15 cellular contexts compared by ENCODE assay signal in the genomic region with DNA sequence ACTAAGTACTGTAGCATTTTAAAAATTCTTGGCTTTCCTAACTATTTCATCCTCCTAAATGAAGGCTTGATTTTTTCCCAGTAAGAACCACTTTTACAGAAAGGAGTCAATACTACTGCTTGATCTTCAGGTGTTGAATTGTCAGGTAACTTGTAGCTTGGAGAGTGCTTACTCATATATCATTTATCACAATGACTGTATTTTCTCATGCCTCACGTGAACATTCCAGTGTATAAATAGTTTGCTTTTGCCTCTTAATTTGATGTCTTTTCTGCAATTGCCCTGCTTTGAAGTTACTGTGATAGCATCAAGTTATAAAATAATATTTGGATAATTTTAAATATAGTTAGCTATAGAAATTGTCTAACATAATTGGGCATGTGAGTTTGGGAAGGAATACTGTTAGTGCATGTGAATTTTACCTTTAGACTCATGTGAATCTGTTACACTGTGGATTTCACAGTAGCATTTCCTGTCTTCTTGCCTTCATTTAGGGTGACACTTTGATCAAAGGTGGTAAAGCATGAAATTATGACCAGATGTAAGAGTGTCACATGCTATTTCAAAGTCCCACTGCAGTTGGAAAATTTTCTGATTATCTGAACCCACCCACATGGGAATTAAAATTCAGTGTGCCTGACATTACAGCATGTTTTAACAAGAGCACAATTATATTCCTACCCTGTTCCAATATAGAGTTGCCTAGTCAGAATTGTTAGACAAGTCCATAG.
DNase-seq lines count a peak whose midpoint lies in the region; ATAC-seq, FAIRE-seq and TF ChIP-seq lines count a peak whose summit lies in the region.
"Had no signal": no experiment of that assay in that cellular context is flagged by ENCODE, and none has a peak within 500 bp of the region (broad histone marks: within the 10 kb centered on the region; RNA-seq: fewer than 3 reads in every experiment).

No MANE protein-coding gene starts in this region.

- WGBS in GM12878 (ENCODE audit: insufficient coverage, insufficient replicate concordance, low lambda C conversion rate, missing lambda C conversion rate): 0% methylated on average over 1 of the region's 1 CpG
- 22 to 66% (median 55%) methylated on average over 1 of the region's 1 CpG for WGBS in stomach, 5 donors

- peak overlapping the region; percentile 72 for H3K27ac ChIP-seq in DND-41 (ENCODE audit: low read length)
- H3K27ac ChIP-seq in GM12878 (ENCODE audit: control insufficient read depth, insufficient read depth): no peak overlapping the region
- H3K27ac ChIP-seq in SJCRH30: no peak overlapping the region
- no peak overlapping the region for H3K27ac ChIP-seq in stomach
- H3K27ac ChIP-seq: GM23248, HL-60 had no signal

- H3K27me3 ChIP-seq in DND-41 (ENCODE audit: insufficient read depth, low read length, poor library complexity) (no peaks in the 10 kb centered on the region), GM12878 (replicated peaks in 1 of 2; ENCODE audit: control insufficient read depth in 2 of 2, insufficient read depth in 2 of 2, low read length in 1 of 2) (no peaks in the 10 kb centered on the region), SJCRH30 (no peaks in the 10 kb centered on the region), stomach (no peaks in the 10 kb centered on the region)

- no peak for FAIRE-seq in GM12878 (lab: Jason Lieb, UNC)
- FAIRE-seq: A204.1, GM12892 had no signal

- H2AFZ ChIP-seq in DND-41 (ENCODE audit: low read depth, low read length) (peak overlapping the region; percentile 12; the same call in 1 of the 2 replicates), GM12878 (ENCODE audit: control insufficient read depth, low read depth, low read length) (no peak overlapping the region)
- H2AFZ ChIP-seq: GM23248 had no signal

- BruUV-seq in GM12878 (replicated peaks; lab: Mats Ljungman, UMichigan): no TSS peak

- no peaks in the 10 kb centered on the region for H4K20me1 ChIP-seq in DND-41 (ENCODE audit: insufficient read depth, low read length)
- no peaks in the 10 kb centered on the region for H4K20me1 ChIP-seq in GM12878 (ENCODE audit: control insufficient read depth, insufficient read depth)

- in situ Hi-C loops in GM12878 (cut with MboI): no loop called here

- POLR2A ChIA-PET in GM12878 (lab: Charles Lee): no interaction called here

- TF ChIP-seq EP300 in GM12878 (IDR thresholded peaks at IDR 0.05; ENCODE audit: borderline replicate concordance in 1 of 2, control insufficient read depth in 1 of 2, low read depth in 2 of 2, low read length in 2 of 2) (no peak), stomach (IDR thresholded peaks at IDR 0.05) (no peak)

- DNase-seq in DND-41: no peak
- DNase-seq in GM12878 (ENCODE audit: low read depth, low spot score): peak; percentile 1
- DNase-seq in NCI-H774 (lab: John Stamatoyannopoulos, UW): no peak
- DNase-seq in SJCRH30: no peak
- no peak for DNase-seq in stomach
- DNase-seq in activated naive CD4-positive, alpha-beta T cell treated with Interleukin-2 at 50 U/mL for 16 hours: no peak
- DNase-seq: CD4-positive, CD25-positive, alpha-beta regulatory T cell; DMS53; GM23248; H7; Karpas-422 had no signal

- RAD21 ChIA-PET in GM12878 (lab: Charles Lee; ENCODE audit: unreplicated experiment): interaction anchor here (0.7 to 4.5 kb wide), 6 partner anchors 11 to 56 kb away, joined by 3 to 22 read pairs (median 4); no protein-coding TSS in a partner anchor

- H3K9ac ChIP-seq in DND-41 (ENCODE audit: low read depth, low read length) (peak overlapping the region; percentile 16; the same call in 1 of the 2 replicates), GM12878 (ENCODE audit: control insufficient read depth, insufficient read depth, low read length) (no peak overlapping the region)
- H3K9ac ChIP-seq: GM23248 had no signal

- no peak for TF ChIP-seq POLR2A in GM12878 (IDR thresholded peaks at IDR 0.05; ENCODE audit: low read depth, low read length)
- TF ChIP-seq POLR2A in stomach (IDR thresholded peaks at IDR 0.05): no peak

- no peaks in the 10 kb centered on the region for H3K36me3 ChIP-seq in DND-41 (ENCODE audit: insufficient read depth, low read length)
- H3K36me3 ChIP-seq in GM12878 (ENCODE audit: control insufficient read depth in 2 of 2, insufficient read depth in 2 of 2, low read length in 1 of 2): no peaks in the 10 kb centered on the region
- no peaks in the 10 kb centered on the region for H3K36me3 ChIP-seq in SJCRH30
- no peaks in the 10 kb centered on the region for H3K36me3 ChIP-seq in stomach

- no peak overlapping the region for H3K4me3 ChIP-seq in DND-41 (ENCODE audit: low read depth in 1 of 2, low read length in 2 of 2)
- no peak overlapping the region for H3K4me3 ChIP-seq in GM12878
- no peak overlapping the region for H3K4me3 ChIP-seq in SJCRH30
- no peak overlapping the region for H3K4me3 ChIP-seq in stomach
- H3K4me3 ChIP-seq: GM23248 had no signal

- H3K4me2 ChIP-seq in DND-41 (ENCODE audit: insufficient read depth, low read length) (no peak overlapping the region), GM12878 (ENCODE audit: control insufficient read depth, insufficient read depth) (no peak overlapping the region)

- H3K79me2 ChIP-seq in DND-41 (ENCODE audit: insufficient read depth, low read length) (no peaks in the 10 kb centered on the region), GM12878 (ENCODE audit: control insufficient read depth, insufficient read depth, low read length) (no peaks in the 10 kb centered on the region)

- H3K9me3 ChIP-seq in DND-41 (ENCODE audit: insufficient read depth, low read length, severe bottlenecking): no peaks in the 10 kb centered on the region
- H3K9me3 ChIP-seq in GM12878 (replicated peaks; ENCODE audit: control insufficient read depth, insufficient read depth, low read length): no peaks in the 10 kb centered on the region
- H3K9me3 ChIP-seq in SJCRH30 (replicated peaks): no peaks in the 10 kb centered on the region
- H3K9me3 ChIP-seq in stomach: no peaks in the 10 kb centered on the region

- TF ChIP-seq CTCF in DND-41 (IDR thresholded peaks at IDR 0.05; ENCODE audit: borderline replicate concordance, extremely low read depth, low read length, poor library complexity, severe bottlenecking): no peak
- TF ChIP-seq CTCF in GM12878 (IDR thresholded peaks at IDR 0.05 in 2 of 3, conservative IDR thresholded peaks at IDR 0.05 in 1 of 3; ENCODE audit: control insufficient read depth in 2 of 3, extremely low read depth in 1 of 3, insufficient read depth in 1 of 3, low read depth in 3 of 3, low read length in 3 of 3): no peak
- no peak for TF ChIP-seq CTCF in stomach (IDR thresholded peaks at IDR 0.05)

- peaks cover 24% of the 10 kb centered on the region for H3K4me1 ChIP-seq in DND-41 (ENCODE audit: insufficient read depth, low read length)
- H3K4me1 ChIP-seq in GM12878 (ENCODE audit: control insufficient read depth, insufficient read depth, low read length): no peaks in the 10 kb centered on the region
- H3K4me1 ChIP-seq in SJCRH30: no peaks in the 10 kb centered on the region
- H3K4me1 ChIP-seq in stomach: no peaks in the 10 kb centered on the region

- intact Hi-C loops in GM12878 (cut with micrococcal nuclease; ENCODE audit: unreplicated experiment) (no loop called here), stomach (cut with DNase I; ENCODE audit: low total_unique reads) (no loop called here)

- CTCF ChIA-PET in GM12878 (lab: Yijun Ruan, JAX): interaction anchor here (1.7 to 2.6 kb wide), 2 partner anchors 10 to 52 kb away, joined by 6 to 7 read pairs; no protein-coding TSS in a partner anchor

- no peak for TF ChIP-seq RAD21 in GM12878 (IDR thresholded peaks at IDR 0.05; ENCODE audit: insufficient read depth, low read depth, low read length)

- ATAC-seq in DND-41 (ENCODE audit: insufficient read depth, low read depth) (peak; percentile 92), HG02610 (IDR thresholded peaks at IDR 0.05; ENCODE audit: unreplicated experiment) (peak; percentile 80), GM12878 (no peak)

- SMC1A ChIA-PET in GM12878 (lab: Charles Lee; ENCODE audit: uncharacterized antibody, unreplicated experiment): interaction anchor here (0.8 to 4.0 kb wide), 16 partner anchors 8 to 308 kb away, joined by 3 to 19 read pairs (median 4); no protein-coding TSS in a partner anchor

TF ChIP-seq in GM12878, 131 proteins besides CTCF, POLR2A, EP300 and RAD21 (continues in another document):
- peak; percentile 38; the same call in 1 of the 2 replicates for TF ChIP-seq BMI1 (IDR thresholded peaks at IDR 0.05; ENCODE audit: borderline replicate concordance)
- peak; percentile 86 for TF ChIP-seq MEF2B (IDR thresholded peaks at IDR 0.05; ENCODE audit: partially characterized antibody, poor library complexity, severe bottlenecking)
- TF ChIP-seq MTA3 (IDR thresholded peaks at IDR 0.05; ENCODE audit: borderline replicate concordance, low read length): no peak
- peak; percentile 68 for TF ChIP-seq GATAD2B (conservative IDR thresholded peaks at IDR 0.05; ENCODE audit: low read depth)
- peak; percentile 27; the same call in 1 of the 2 replicates for TF ChIP-seq FOXM1 (IDR thresholded peaks at IDR 0.05; ENCODE audit: low read depth, low read length)
- 0 out of 2 replicates have a peak, but pooled peaks have one; percentile 32 for TF ChIP-seq DPF2 (IDR thresholded peaks at IDR 0.05)
- TF ChIP-seq CREM (IDR thresholded peaks at IDR 0.05; ENCODE audit: low read depth): no peak
- TF ChIP-seq RAD51 (IDR thresholded peaks at IDR 0.05): peak; percentile 58
- peak; percentile 45 to 50; a peak in 2 of 4 replicates for TF ChIP-seq IKZF2 (IDR thresholded peaks at IDR 0.05)
- TF ChIP-seq IKZF1 (conservative IDR thresholded peaks at IDR 0.05): peak; percentile 58
- TF ChIP-seq, protein P1, sequence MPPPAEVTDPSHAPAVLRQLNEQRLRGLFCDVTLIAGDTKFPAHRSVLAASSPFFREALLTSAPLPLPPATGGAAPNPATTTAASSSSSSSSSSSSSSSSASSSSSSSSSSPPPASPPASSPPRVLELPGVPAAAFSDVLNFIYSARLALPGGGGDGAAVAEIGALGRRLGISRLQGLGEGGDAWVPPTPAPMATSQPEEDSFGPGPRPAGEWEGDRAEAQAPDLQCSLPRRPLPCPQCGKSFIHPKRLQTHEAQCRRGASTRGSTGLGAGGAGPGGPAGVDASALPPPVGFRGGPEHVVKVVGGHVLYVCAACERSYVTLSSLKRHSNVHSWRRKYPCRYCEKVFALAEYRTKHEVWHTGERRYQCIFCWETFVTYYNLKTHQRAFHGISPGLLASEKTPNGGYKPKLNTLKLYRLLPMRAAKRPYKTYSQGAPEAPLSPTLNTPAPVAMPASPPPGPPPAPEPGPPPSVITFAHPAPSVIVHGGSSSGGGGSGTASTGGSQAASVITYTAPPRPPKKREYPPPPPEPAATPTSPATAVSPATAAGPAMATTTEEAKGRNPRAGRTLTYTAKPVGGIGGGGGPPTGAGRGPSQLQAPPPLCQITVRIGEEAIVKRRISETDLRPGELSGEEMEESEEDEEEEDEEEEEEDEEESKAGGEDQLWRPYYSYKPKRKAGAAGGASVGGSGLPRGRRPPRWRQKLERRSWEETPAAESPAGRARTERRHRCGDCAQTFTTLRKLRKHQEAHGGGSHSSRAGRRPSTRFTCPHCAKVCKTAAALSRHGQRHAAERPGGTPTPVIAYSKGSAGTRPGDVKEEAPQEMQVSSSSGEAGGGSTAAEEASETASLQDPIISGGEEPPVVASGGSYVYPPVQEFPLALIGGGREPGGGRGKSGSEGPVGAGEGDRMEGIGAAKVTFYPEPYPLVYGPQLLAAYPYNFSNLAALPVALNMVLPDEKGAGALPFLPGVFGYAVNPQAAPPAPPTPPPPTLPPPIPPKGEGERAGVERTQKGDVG (CRISPR knock-in tag; IDR thresholded peaks at IDR 0.05): no peak
